In the genomic region with DNA sequence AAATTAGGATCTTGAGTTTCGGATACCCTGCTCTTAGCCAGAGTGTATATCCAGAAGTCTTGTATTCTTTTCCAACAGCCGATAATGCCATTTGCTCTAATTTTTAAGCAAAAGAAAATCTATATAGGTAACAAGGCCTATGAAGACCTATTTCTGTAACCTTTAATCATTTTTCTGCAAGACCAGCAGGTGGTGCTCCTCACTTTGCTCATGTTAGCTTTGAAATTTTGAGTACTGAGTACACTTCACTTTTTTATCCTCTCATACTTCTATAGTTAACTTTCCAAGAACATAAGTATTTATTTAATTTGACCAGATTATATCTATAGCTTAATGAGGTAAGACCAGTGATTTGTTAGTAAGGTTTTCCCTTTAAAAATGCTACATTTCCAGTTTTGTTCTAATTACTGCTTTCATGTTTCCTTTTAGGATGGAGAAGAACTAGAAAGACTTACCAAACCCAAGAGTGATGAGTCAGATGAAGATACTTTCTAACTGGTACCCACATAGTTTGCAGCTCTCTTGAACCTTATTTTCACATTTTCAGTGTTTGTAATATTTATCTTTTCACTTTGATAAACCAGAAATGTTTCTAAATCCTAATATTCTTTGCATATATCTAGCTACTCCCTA, we compare ENCODE assay signal across 8 cellular contexts. TPM values are rescaled to one million over a fixed set of nuclear protein-coding genes. Genes with fewer than 3 reads are reported as not detected.
A peak's percentile ranks its signal among the peaks of the same experiment; 100 is the strongest.
DNase-seq lines count a peak whose midpoint lies in the region; ATAC-seq and TF ChIP-seq lines count a peak whose summit lies in the region.

No MANE protein-coding gene starts in this region.

- no peaks in the 10 kb centered on the region for H4K20me1 ChIP-seq in GM23338 (replicated peaks; ENCODE audit: insufficient read depth)

- H3K4me3 ChIP-seq in GM23338 (no peak overlapping the region), kidney epithelial cell (ENCODE audit: low read depth, low read length) (no peak overlapping the region), tibial artery (no peak overlapping the region)

- no peak overlapping the region for H3K27ac ChIP-seq in GM23338 (ENCODE audit: low read depth)
- no peak overlapping the region for H3K27ac ChIP-seq in tibial artery

- H3K4me1 ChIP-seq in GM23338 (ENCODE audit: insufficient read depth) (peaks cover 20% of the 10 kb centered on the region), tibial artery (peaks cover 0 to 16% (median 0%) of the 10 kb centered on the region in 4 donors)

- no peaks in the 10 kb centered on the region for H3K79me2 ChIP-seq in GM23338 (replicated peaks; ENCODE audit: insufficient read depth)

- H3K27ac Mint-ChIP-seq in GM23338: no peak overlapping the region
- H3K27ac Mint-ChIP-seq in activated naive CD4-positive, alpha-beta T cell treated with anti-CD3 and anti-CD28 coated beads for 36 hours: no peak overlapping the region

- H3K9me2 ChIP-seq in GM23338 (ENCODE audit: insufficient read depth): no peaks in the 10 kb centered on the region

- peak; percentile 42 for DNase-seq in D341Med (ENCODE audit: low spot score)
- DNase-seq in GM23338 (ENCODE audit: low spot score): peak; percentile 60
- peak; percentile 37 for DNase-seq in NCI-H748 (lab: John Stamatoyannopoulos, UW; ENCODE audit: unreplicated experiment)
- DNase-seq in activated naive CD4-positive, alpha-beta T cell treated with anti-CD3 and anti-CD28 coated beads for 36 hours: peak; percentile 70
- DNase-seq in kidney epithelial cell (ENCODE audit: low read depth): peak; percentile 25
- no peak for DNase-seq in tibial artery

- TF ChIP-seq CTCF in GM23338 (conservative IDR thresholded peaks at IDR 0.05; ENCODE audit: low read depth in 2 of 2): peak; percentile 76 to 85
- TF ChIP-seq CTCF in kidney epithelial cell (IDR thresholded peaks at IDR 0.05; ENCODE audit: insufficient read depth, low read length, poor library complexity, severe bottlenecking): peak; percentile 66
- peak; percentile 52 to 58 for TF ChIP-seq CTCF in tibial artery (IDR thresholded peaks at IDR 0.05)

- peaks cover 12% of the 10 kb centered on the region; the same call in 2 of the 3 replicates for H3K4me1 Mint-ChIP-seq in GM23338
- H3K4me1 Mint-ChIP-seq in activated naive CD4-positive, alpha-beta T cell treated with anti-CD3 and anti-CD28 coated beads for 36 hours (ENCODE audit: low read depth): peaks cover 6% of the 10 kb centered on the region

- ATAC-seq in GM23338 (peak; percentile 38; the same call in 2 of the 3 replicates), GM19455 (IDR thresholded peaks at IDR 0.05; ENCODE audit: unreplicated experiment) (no peak), GM18519 (IDR thresholded peaks at IDR 0.05; ENCODE audit: low FRiP score, unreplicated experiment) (no peak)

- no peaks in the 10 kb centered on the region for H3F3A ChIP-seq in GM23338 (replicated peaks; ENCODE audit: low read depth)

- H3K27me3 ChIP-seq in GM23338 (ENCODE audit: insufficient read depth): no peaks in the 10 kb centered on the region
- H3K27me3 ChIP-seq in kidney epithelial cell (ENCODE audit: control insufficient read depth, insufficient read depth, low read length): no peaks in the 10 kb centered on the region
- no peaks in the 10 kb centered on the region for H3K27me3 ChIP-seq in tibial artery

- H3K36me3 ChIP-seq in GM23338 (ENCODE audit: insufficient read depth) (no peaks in the 10 kb centered on the region), kidney epithelial cell (ENCODE audit: control insufficient read depth, insufficient read depth, low read length) (no peaks in the 10 kb centered on the region), tibial artery (peaks cover 24 to 68% (median 36%) of the 10 kb centered on the region in 3 donors)

- no peak overlapping the region for H3K4me2 ChIP-seq in GM23338

- CTCF ChIA-PET in activated naive CD4-positive, alpha-beta T cell treated with anti-CD3 and anti-CD28 coated beads for 36 hours (lab: Charles Lee): interaction anchor here (0.8 to 3.2 kb wide), 26 partner anchors 9 to 471 kb away, joined by 3 to 17 read pairs (median 5); a partner anchor contains a TSS

- no peaks in the 10 kb centered on the region for H3K27me3 Mint-ChIP-seq in GM23338 (ENCODE audit: insufficient read depth, low read depth, poor library complexity)
- no peaks in the 10 kb centered on the region for H3K27me3 Mint-ChIP-seq in activated naive CD4-positive, alpha-beta T cell treated with anti-CD3 and anti-CD28 coated beads for 36 hours (ENCODE audit: low read depth)

- intact Hi-C loops in activated naive CD4-positive, alpha-beta T cell treated with anti-CD3 and anti-CD28 coated beads for 36 hours (cut with micrococcal nuclease): loop anchor here (1.0 to 2.0 kb wide), 6 partner anchors 52 to 706 kb away; no protein-coding TSS in a partner anchor
- intact Hi-C loops in tibial artery (cut with DNase I; ENCODE audit: low total_unique reads): loop anchor here (10.0 kb wide), 1 partner anchor 402 kb away; no protein-coding TSS in a partner anchor

- no peaks in the 10 kb centered on the region for H3K9me3 Mint-ChIP-seq in GM23338
- no peaks in the 10 kb centered on the region for H3K9me3 Mint-ChIP-seq in activated naive CD4-positive, alpha-beta T cell treated with anti-CD3 and anti-CD28 coated beads for 36 hours

- no peaks in the 10 kb centered on the region for H3K9me3 ChIP-seq in tibial artery

- H3K36me3 Mint-ChIP-seq in GM23338 (ENCODE audit: low read depth): peaks cover 17% of the 10 kb centered on the region; the same call in 2 of the 3 replicates
- H3K36me3 Mint-ChIP-seq in activated naive CD4-positive, alpha-beta T cell treated with anti-CD3 and anti-CD28 coated beads for 36 hours (ENCODE audit: low read depth): peaks cover 20% of the 10 kb centered on the region

- H3K4me3 Mint-ChIP-seq in GM23338: no peak overlapping the region
- no peak overlapping the region for H3K4me3 Mint-ChIP-seq in activated naive CD4-positive, alpha-beta T cell treated with anti-CD3 and anti-CD28 coated beads for 36 hours

- H2AFZ ChIP-seq in GM23338: no peak overlapping the region

TF ChIP-seq in GM23338, 12 proteins besides CTCF, POLR2A, EP300 and RAD21 (continues in another document):
- no peak for TF ChIP-seq ZNF114 (CRISPR knock-in tag; IDR thresholded peaks at IDR 0.05)

RNA-seq across cellular contexts. Expression of a gene that starts 20.5 kb away (rescaled TPM):
- total RNA-seq in GM23338 (2014; rRNA removed; shearing (Covaris generic)): 40.4 and 56.4 TPM in 2 replicates
- polyA plus RNA-seq in GM23338 (2016; fragmentation: Nextera tagmentation; extraction: Ambion mirVana): 15.5 and 19.9 TPM in 2 replicates
- 10 to 100 TPM; 15.7 to 16.0 TPM for total RNA-seq in activated naive CD4-positive, alpha-beta T cell treated with anti-CD3 and anti-CD28 coated beads for 36 hours
- total RNA-seq in kidney epithelial cell: 30.5 and 36.2 TPM in 2 replicates

RNA-seq across cellular contexts. Expression of a gene that starts 20.6 kb away (rescaled TPM):
- total RNA-seq in GM23338 (2014; rRNA removed; shearing (Covaris generic)): 64.1 and 68.1 TPM in 2 replicates
- 75.9 and 93.9 TPM in 2 replicates for polyA plus RNA-seq in GM23338 (2016; fragmentation: Nextera tagmentation; extraction: Ambion mirVana)
- total RNA-seq in activated naive CD4-positive, alpha-beta T cell treated with anti-CD3 and anti-CD28 coated beads for 36 hours: 10 to 100 TPM; 49.2 to 50.4 TPM
- total RNA-seq in kidney epithelial cell: 49.7 and 50.9 TPM in 2 replicates

RNA-seq across cellular contexts. Expression of a gene that starts 58.6 kb away (rescaled TPM):
- total RNA-seq in GM23338 (2014; rRNA removed; shearing (Covaris generic)): 5.4 and 8.1 TPM in 2 replicates
- 6.0 and 6.7 TPM in 2 replicates for polyA plus RNA-seq in GM23338 (2016; fragmentation: Nextera tagmentation; extraction: Ambion mirVana)
- total RNA-seq in activated naive CD4-positive, alpha-beta T cell treated with anti-CD3 and anti-CD28 coated beads for 36 hours: not detected
- total RNA-seq in kidney epithelial cell: 4.7 and 4.9 TPM in 2 replicates

Comparison
In these comparisons a context has a peak if more than half of its experiments do, and no peak if none do; other contexts are left out.
1. DNase-seq: peak in D341Med (single experiment), GM23338 (single experiment), NCI-H748 (single experiment), activated naive CD4-positive, alpha-beta T cell treated with anti-CD3 and anti-CD28 coated beads for 36 hours (single experiment) and kidney epithelial cell (single experiment); none in tibial artery (0 of 2).
2. Peak in every context shown above with its lines, with median percentiles within 50 percentile points of each other: CTCF ChIP-seq.